9 cellular contexts compared by ENCODE assay signal in genomic region chr14:32509632-32510187, GRCh38.
DNase-seq lines count a peak whose midpoint lies in the region; ATAC-seq and TF ChIP-seq lines count a peak whose summit lies in the region.
"Had no signal": no experiment of that assay in that cellular context is flagged by ENCODE, and none has a peak within 500 bp of the region (broad histone marks: within the 10 kb centered on the region; RNA-seq: fewer than 3 reads in every experiment).

No MANE protein-coding gene starts in this region.

- DNase-seq in C1 segment of cervical spinal cord (lab: John Stamatoyannopoulos, UW) (peak in 13 of 14 donors; percentile 10 to 86 (median 71)), glomerular visceral epithelial cell (ENCODE audit: extremely low spot score) (peak; percentile 17), ovary (peak; percentile 28 to 45 (median 35))
- DNase-seq in effector CD8-positive, alpha-beta T cell (lab: John Stamatoyannopoulos, UW), result no peak
- no peak for DNase-seq in activated effector memory CD4-positive, alpha-beta T cell treated with anti-CD3 and anti-CD28 coated beads, Interleukin-2, amount 50 U/mL, for 16 hours
- DNase-seq in activated T-helper 2 cell treated with anti-CD3 and anti-CD28 coated beads, Interferon-gamma antibody, Interleukin-2, Interleukin-4, amounts not matched to agents 10 μg/mL and 5 μg/mL and 100 μg/mL, durations not matched to agents 14 hours and 24 hours and 36 hours (ENCODE audit: low spot score), result no peak

- no peak for TF ChIP-seq CTCF in ovary (IDR thresholded peaks at IDR 0.05)

- H3K4me1 Mint-ChIP-seq in activated T-helper 2 cell treated with anti-CD3 and anti-CD28 coated beads, Interferon-gamma antibody, Interleukin-2, Interleukin-4, amounts not matched to agents 10 μg/mL and 5 μg/mL and 100 μg/mL, durations not matched to agents 14 hours and 24 hours and 36 hours (ENCODE audit: low read depth), result no peaks in the 10 kb centered on the region
- H3K4me1 Mint-ChIP-seq: activated naive CD4-positive, alpha-beta T cell treated with anti-CD3 and anti-CD28 coated beads, Interleukin-2, amount 50 U/mL, for 24 hours had no signal

- no peaks in the 10 kb centered on the region for H3K36me3 ChIP-seq in ovary

- intact Hi-C loops in ovary (cut with DNase I), result no loop called here
- intact Hi-C loops in activated T-helper 2 cell treated with anti-CD3 and anti-CD28 coated beads, Interferon-gamma antibody, Interleukin-2, Interleukin-4, amounts not matched to agents 10 μg/mL and 5 μg/mL and 100 μg/mL, durations not matched to agents 14 hours and 24 hours and 36 hours (cut with micrococcal nuclease), result no loop called here

- H3K4me1 ChIP-seq in ovary (ENCODE audit: insufficient read depth), result peaks cover 7% of the 10 kb centered on the region

- no peak overlapping the region for H3K27ac Mint-ChIP-seq in activated T-helper 2 cell treated with anti-CD3 and anti-CD28 coated beads, Interferon-gamma antibody, Interleukin-2, Interleukin-4, amounts not matched to agents 10 μg/mL and 5 μg/mL and 100 μg/mL, durations not matched to agents 14 hours and 24 hours and 36 hours
- H3K27ac Mint-ChIP-seq: activated naive CD4-positive, alpha-beta T cell treated with anti-CD3 and anti-CD28 coated beads, Interleukin-2, amount 50 U/mL, for 24 hours had no signal

- H3K36me3 Mint-ChIP-seq in activated T-helper 2 cell treated with anti-CD3 and anti-CD28 coated beads, Interferon-gamma antibody, Interleukin-2, Interleukin-4, amounts not matched to agents 10 μg/mL and 5 μg/mL and 100 μg/mL, durations not matched to agents 14 hours and 24 hours and 36 hours (ENCODE audit: low read depth), result no peaks in the 10 kb centered on the region
- H3K36me3 Mint-ChIP-seq: activated naive CD4-positive, alpha-beta T cell treated with anti-CD3 and anti-CD28 coated beads, Interleukin-2, amount 50 U/mL, for 24 hours had no signal

- no peak overlapping the region for H3K27ac ChIP-seq in ovary

- H3K9me3 Mint-ChIP-seq in activated T-helper 2 cell treated with anti-CD3 and anti-CD28 coated beads, Interferon-gamma antibody, Interleukin-2, Interleukin-4, amounts not matched to agents 10 μg/mL and 5 μg/mL and 100 μg/mL, durations not matched to agents 14 hours and 24 hours and 36 hours, result no peaks in the 10 kb centered on the region
- H3K9me3 Mint-ChIP-seq: activated naive CD4-positive, alpha-beta T cell treated with anti-CD3 and anti-CD28 coated beads, Interleukin-2, amount 50 U/mL, for 24 hours had no signal

- H3K27me3 Mint-ChIP-seq in activated T-helper 2 cell treated with anti-CD3 and anti-CD28 coated beads, Interferon-gamma antibody, Interleukin-2, Interleukin-4, amounts not matched to agents 10 μg/mL and 5 μg/mL and 100 μg/mL, durations not matched to agents 14 hours and 24 hours and 36 hours (ENCODE audit: low read depth), result no peaks in the 10 kb centered on the region

- H3K4me3 ChIP-seq in ovary, result no peak overlapping the region

- no peak for TF ChIP-seq POLR2A in ovary (IDR thresholded peaks at IDR 0.05)

- no peaks in the 10 kb centered on the region for H3K27me3 ChIP-seq in ovary

- peak; percentile 87 for ATAC-seq in SK-N-SH treated with all-trans-retinoic acid at 6 μM for 48 hours
- no peak for ATAC-seq in GM19328 (IDR thresholded peaks at IDR 0.05; ENCODE audit: unreplicated experiment)

- no peak for TF ChIP-seq EP300 in ovary (IDR thresholded peaks at IDR 0.05)

- H3K4me3 Mint-ChIP-seq in activated T-helper 2 cell treated with anti-CD3 and anti-CD28 coated beads, Interferon-gamma antibody, Interleukin-2, Interleukin-4, amounts not matched to agents 10 μg/mL and 5 μg/mL and 100 μg/mL, durations not matched to agents 14 hours and 24 hours and 36 hours (ENCODE audit: low read depth), result no peak overlapping the region
- H3K4me3 Mint-ChIP-seq: activated naive CD4-positive, alpha-beta T cell treated with anti-CD3 and anti-CD28 coated beads, Interleukin-2, amount 50 U/mL, for 24 hours had no signal

- H3K9me3 ChIP-seq in ovary, result no peaks in the 10 kb centered on the region

- 27 to 46% (median 27%) methylated on average over 10 of the region's 10 CpGs for WGBS in ovary, 3 donors

TF ChIP-seq in SK-N-SH treated with all-trans-retinoic acid at 6 μM for 48 hours, 23 proteins besides CTCF, POLR2A, EP300 and RAD21 (continues in another document):
- TF ChIP-seq ARNTL (CRISPR knock-in tag; IDR thresholded peaks at IDR 0.05; ENCODE audit: borderline replicate concordance, low read depth) (no peak), ZNF565 (CRISPR knock-in tag; conservative IDR thresholded peaks at IDR 0.05; ENCODE audit: low read depth) (no peak), BACH2 (CRISPR knock-in tag; IDR thresholded peaks at IDR 0.05; ENCODE audit: borderline replicate concordance) (no peak), SNAI2 (CRISPR knock-in tag; IDR thresholded peaks at IDR 0.05) (no peak), RARB (CRISPR knock-in tag; IDR thresholded peaks at IDR 0.05) (no peak), TOX (CRISPR knock-in tag; IDR thresholded peaks at IDR 0.05; ENCODE audit: borderline replicate concordance) (peak; percentile 62; the same call in 1 of the 2 replicates), ISL1 (CRISPR knock-in tag; IDR thresholded peaks at IDR 0.05) (peak; percentile 69), CSRNP3 (CRISPR knock-in tag; IDR thresholded peaks at IDR 0.05) (no peak), ZFP30 (CRISPR knock-in tag; IDR thresholded peaks at IDR 0.05) (no peak), ZFP3 (CRISPR knock-in tag; IDR thresholded peaks at IDR 0.05) (peak; percentile 80), CREB5 (CRISPR knock-in tag; IDR thresholded peaks at IDR 0.05; ENCODE audit: low read depth) (no peak), GLIS3 (CRISPR knock-in tag; IDR thresholded peaks at IDR 0.05) (no peak; the same call in 1 of the 2 replicates), CSDC2 (CRISPR knock-in tag; IDR thresholded peaks at IDR 0.05) (peak; percentile 64), ZNF70 (CRISPR knock-in tag; IDR thresholded peaks at IDR 0.05) (no peak), PATZ1 (CRISPR knock-in tag; IDR thresholded peaks at IDR 0.05; ENCODE audit: borderline replicate concordance) (no peak)

Comparison
In these comparisons a context has a peak if more than half of its experiments do, and no peak if none do; other contexts are left out.
1. DNase-seq: peak in C1 segment of cervical spinal cord (13 of 14), glomerular visceral epithelial cell (single experiment) and ovary (5 of 5); none in effector CD8-positive, alpha-beta T cell (single experiment), activated effector memory CD4-positive, alpha-beta T cell treated with anti-CD3 and anti-CD28 coated beads, Interleukin-2, amount 50 U/mL, for 16 hours (single experiment) and activated T-helper 2 cell treated with anti-CD3 and anti-CD28 coated beads, Interferon-gamma antibody, Interleukin-2, Interleukin-4, amounts not matched to agents 10 μg/mL and 5 μg/mL and 100 μg/mL, durations not matched to agents 14 hours and 24 hours and 36 hours (single experiment).